Comparison of ENCODE assay signal across 1 cellular context in genomic region chr1:27772581-27772931, GRCh38.
TF ChIP-seq lines count a peak whose summit lies in the region.

No MANE protein-coding gene starts in this region.

TF ChIP-seq in endothelial cell of umbilical vein, 7 proteins besides CTCF, POLR2A, EP300 and RAD21:
- TF ChIP-seq JUN (IDR thresholded peaks at IDR 0.05; ENCODE audit: borderline replicate concordance, insufficient read depth, insufficient read length, low read depth): no peak
- TF ChIP-seq POLR2AphosphoS5 (IDR thresholded peaks at IDR 0.05; ENCODE audit: insufficient read depth, low read depth, low read length): no peak
- no peak for TF ChIP-seq MAX (IDR thresholded peaks at IDR 0.05; ENCODE audit: insufficient read depth, insufficient read length)
- TF ChIP-seq GATA2 (IDR thresholded peaks at IDR 0.05; ENCODE audit: insufficient read depth, insufficient read length, low read depth, low read length): no peak
- no peak for TF ChIP-seq MYC (IDR thresholded peaks at IDR 0.05; ENCODE audit: low read depth, low read length)
- no peak for TF ChIP-seq FOS (IDR thresholded peaks at IDR 0.05; ENCODE audit: borderline replicate concordance, insufficient read depth, low read length)
- no peak for TF ChIP-seq EZH2 (IDR thresholded peaks at IDR 0.05; ENCODE audit: borderline replicate concordance, low read depth, low read length, severe bottlenecking)
